In genomic region chrX:48447201-48447600, GRCh38 we compare ENCODE assay signal across 5 cellular contexts. TPM values are rescaled to one million over a fixed set of nuclear protein-coding genes. Genes with fewer than 3 reads are reported as not detected.
"Had no signal": no experiment of that assay in that cellular context is flagged by ENCODE, and none has a peak within 500 bp of the region (broad histone marks: within the 10 kb centered on the region; RNA-seq: fewer than 3 reads in every experiment).

No MANE protein-coding gene starts in this region.

RNA-seq across cellular contexts. Expression of gene SLC38A5, which starts 22.9 kb away (rescaled TPM):
- total RNA-seq: HT1080 had no signal

RNA-seq across cellular contexts. Expression of gene SSX4B, which starts 35.4 kb away (rescaled TPM):
- total RNA-seq: HepG2, HT-29, IMR-90 had no signal
- polyA plus RNA-seq: HepG2, IgD-negative memory B cell, IMR-90 had no signal
